Comparison of ENCODE assay signal across 8 cellular contexts in genomic region chr12:31591308-31591901, GRCh38. TPM values are rescaled to one million over a fixed set of nuclear protein-coding genes. Genes with fewer than 3 reads are reported as not detected.
A peak's percentile ranks its signal among the peaks of the same experiment; 100 is the strongest.
DNase-seq lines count a peak whose midpoint lies in the region; ATAC-seq, FAIRE-seq and TF ChIP-seq lines count a peak whose summit lies in the region.

No MANE protein-coding gene starts in this region.

- no peak for FAIRE-seq in frontal cortex (lab: Jason Lieb, UNC)

- peak overlapping the region in 10 of 11 experiments; percentile 76 to 93 (median 90); a peak in 20 of 22 replicates for H3K27ac ChIP-seq in BLaER1 treated with 17β-estradiol and CSF1 and Interleukin-3, amounts not matched to agents 10 nM and 100 nM
- H3K27ac ChIP-seq in neural progenitor cell: no peak overlapping the region

- no peaks in the 10 kb centered on the region for H4K20me1 ChIP-seq in BLaER1 treated with 17β-estradiol and CSF1 and Interleukin-3, amounts not matched to agents 10 nM and 100 nM
- H4K20me1 ChIP-seq in neural progenitor cell (ENCODE audit: low read depth): peaks cover 25% of the 10 kb centered on the region

- POLR2A ChIA-PET in WTC11 (lab: Charles Lee): interaction anchor here (1.0 to 1.7 kb wide), 2 partner anchors 14 to 265 kb away, joined by 6 to 7 read pairs; no protein-coding TSS in a partner anchor

- H3K4me2 ChIP-seq in BLaER1 treated with 17β-estradiol and CSF1 and Interleukin-3, amounts not matched to agents 10 nM and 100 nM: peak overlapping the region; percentile 82 to 95 (median 90)
- peak overlapping the region; percentile 97 for H3K4me2 ChIP-seq in neural progenitor cell

- peaks cover 36% of the 10 kb centered on the region for H3K79me2 ChIP-seq in neural progenitor cell (ENCODE audit: low read depth)

- H3K4me3 ChIP-seq in BLaER1 treated with 17β-estradiol and CSF1 and Interleukin-3, amounts not matched to agents 10 nM and 100 nM: peak overlapping the region; percentile 86 to 99 (median 94)
- H3K4me3 ChIP-seq in neural progenitor cell: peak overlapping the region; percentile 86

- H2AFZ ChIP-seq in neural progenitor cell (replicated peaks): peak overlapping the region; percentile 74

- H3K4me1 Mint-ChIP-seq in WTC11: peaks cover 25% of the 10 kb centered on the region
- peaks cover 28% of the 10 kb centered on the region for H3K4me1 Mint-ChIP-seq in neural progenitor cell

- H3K9me3 Mint-ChIP-seq in WTC11 (no peaks in the 10 kb centered on the region), neural progenitor cell (peaks cover 6% of the 10 kb centered on the region)

- TF ChIP-seq CTCF in WTC11 (IDR thresholded peaks at IDR 0.05) (no peak), neural progenitor cell (IDR thresholded peaks at IDR 0.05) (no peak)

- H3K4me3 Mint-ChIP-seq in WTC11: peak overlapping the region; percentile 74
- H3K4me3 Mint-ChIP-seq in neural progenitor cell: peak overlapping the region; percentile 97

- H3F3A ChIP-seq in neural progenitor cell (ENCODE audit: low read depth): peaks cover 3% of the 10 kb centered on the region

- no peaks in the 10 kb centered on the region for H3K36me3 ChIP-seq in BLaER1 treated with 17β-estradiol and CSF1 and Interleukin-3, amounts not matched to agents 10 nM and 100 nM
- H3K36me3 ChIP-seq in neural progenitor cell: no peaks in the 10 kb centered on the region

- DNase-seq in WTC11 (ENCODE audit: low spot score) (no peak), frontal cortex (ENCODE audit: low spot score in 2 of 2) (peak; percentile 36 to 42), neural progenitor cell (ENCODE audit: low spot score) (peak; percentile 36), NCI-H187 treated with DMSO at 0.1 percent for 48 hours (lab: John Stamatoyannopoulos, UW) (no peak), NCI-H345 treated with DMSO at 0.1 percent for 48 hours (lab: John Stamatoyannopoulos, UW; ENCODE audit: unreplicated experiment) (no peak)

- CTCF ChIA-PET in WTC11 (lab: Charles Lee): interaction anchor here (0.5 to 1.5 kb wide), 4 partner anchors 18 to 219 kb away, joined by 3 to 5 read pairs (median 3); no protein-coding TSS in a partner anchor

- H3K27ac Mint-ChIP-seq in WTC11 (no peak overlapping the region), neural progenitor cell (peak overlapping the region; percentile 96)

- peak overlapping the region; percentile 85 to 95 (median 92) for H3K9ac ChIP-seq in BLaER1 treated with 17β-estradiol and CSF1 and Interleukin-3, amounts not matched to agents 10 nM and 100 nM
- H3K9ac ChIP-seq in neural progenitor cell: no peak overlapping the region

- ATAC-seq in GM19035 (IDR thresholded peaks at IDR 0.05; ENCODE audit: unreplicated experiment) (peak; percentile 10), HG03354 (IDR thresholded peaks at IDR 0.05; ENCODE audit: poor library complexity, severe bottlenecking, unreplicated experiment) (peak; percentile 27), WTC11 (no peak)

- H3K4me1 ChIP-seq in BLaER1 treated with 17β-estradiol and CSF1 and Interleukin-3, amounts not matched to agents 10 nM and 100 nM: peaks cover 6 to 19% (median 17%) of the 10 kb centered on the region in 10 experiments; a peak in 19 of 20 replicates
- peaks cover 8% of the 10 kb centered on the region for H3K4me1 ChIP-seq in neural progenitor cell

- H3K36me3 Mint-ChIP-seq in WTC11: no peaks in the 10 kb centered on the region
- peaks cover 10% of the 10 kb centered on the region for H3K36me3 Mint-ChIP-seq in neural progenitor cell

- H3K27me3 Mint-ChIP-seq in WTC11 (ENCODE audit: low read depth) (peaks cover 28% of the 10 kb centered on the region), neural progenitor cell (ENCODE audit: insufficient read depth, low read depth) (no peaks in the 10 kb centered on the region)

- H3K27me3 ChIP-seq in BLaER1 treated with 17β-estradiol and CSF1 and Interleukin-3, amounts not matched to agents 10 nM and 100 nM: peaks cover 0 to 12% (median 0%) of the 10 kb centered on the region in 11 experiments; a peak in 2 of 22 replicates
- H3K27me3 ChIP-seq in neural progenitor cell: peaks cover 27% of the 10 kb centered on the region

- no peaks in the 10 kb centered on the region for H3K9me3 ChIP-seq in BLaER1 treated with 17β-estradiol and CSF1 and Interleukin-3, amounts not matched to agents 10 nM and 100 nM (replicated peaks in 1 of 11)
- H3K9me3 ChIP-seq in neural progenitor cell (ENCODE audit: low read depth): no peaks in the 10 kb centered on the region

TF ChIP-seq in WTC11, 78 proteins besides CTCF, POLR2A, EP300 and RAD21 (continues in another document):
- TF ChIP-seq EMX1 (CRISPR knock-in tag; IDR thresholded peaks at IDR 0.05) (no peak), FOXJ3 (CRISPR knock-in tag; IDR thresholded peaks at IDR 0.05; ENCODE audit: borderline replicate concordance) (no peak), KAT7 (CRISPR knock-in tag; IDR thresholded peaks at IDR 0.05; ENCODE audit: borderline replicate concordance) (no peak), USF1 (CRISPR knock-in tag; IDR thresholded peaks at IDR 0.05) (no peak), MYBL2 (CRISPR knock-in tag; IDR thresholded peaks at IDR 0.05) (no peak), NFATC4 (CRISPR knock-in tag; IDR thresholded peaks at IDR 0.05) (no peak), ZBTB43 (CRISPR knock-in tag; IDR thresholded peaks at IDR 0.05) (no peak), ZSCAN18 (CRISPR knock-in tag; IDR thresholded peaks at IDR 0.05) (no peak), CBFB (CRISPR knock-in tag; IDR thresholded peaks at IDR 0.05; ENCODE audit: low read depth) (no peak), CREM (CRISPR knock-in tag; IDR thresholded peaks at IDR 0.05) (no peak), ARID4B (CRISPR knock-in tag; IDR thresholded peaks at IDR 0.05; ENCODE audit: borderline replicate concordance) (no peak), USF2 (CRISPR knock-in tag; IDR thresholded peaks at IDR 0.05) (no peak)

RNA-seq across cellular contexts. Expression of gene DENND5B, which starts 0.5 kb away (rescaled TPM):
- 12.7 to 15.2 TPM (median 13.8 TPM) in 3 replicates for total RNA-seq in WTC11 (2021)
- total RNA-seq in frontal cortex: 41.6 TPM
- total RNA-seq in neural progenitor cell (ENCODE audit: low replicate concordance): 21.2 and 24.2 TPM in 2 replicates

Comparison
In these comparisons a context has a peak if more than half of its experiments do, and no peak if none do; other contexts are left out.
1. DNase-seq: peak in frontal cortex (2 of 2) and neural progenitor cell (single experiment); none in WTC11 (single experiment), NCI-H187 treated with DMSO at 0.1 percent for 48 hours (single experiment) and NCI-H345 treated with DMSO at 0.1 percent for 48 hours (single experiment).